ENCODE assay signal across 35 cellular contexts in genomic region chr5:11038772-11039171, GRCh38.
"Had no signal": no experiment of that assay in that cellular context is flagged by ENCODE, and none has a peak within 500 bp of the region (broad histone marks: within the 10 kb centered on the region; RNA-seq: fewer than 3 reads in every experiment).

No MANE protein-coding gene starts in this region.

- H3K9me3 Mint-ChIP-seq: activated naive CD4-positive, alpha-beta T cell treated with anti-CD3 and anti-CD28 coated beads for 36 hours; activated naive CD4-positive, alpha-beta T cell treated with anti-CD3 and anti-CD28 coated beads, Interleukin-2, amount 50 U/mL, for 72 hours; activated T-cell treated with anti-CD3 and anti-CD28 coated beads, Interleukin-2, amount 50 U/mL, for 24 hours; activated T-helper 2 cell treated with anti-CD3 and anti-CD28 coated beads, Interferon-gamma antibody, Interleukin-2, Interleukin-4, amounts not matched to agents 10 μg/mL and 5 μg/mL and 100 μg/mL, durations not matched to agents 14 hours and 24 hours and 36 hours had no signal

- H3K27me3 ChIP-seq: adrenal gland, body of pancreas, breast epithelium, Peyer's patch had no signal

- H3K36me3 Mint-ChIP-seq: activated naive CD4-positive, alpha-beta T cell treated with anti-CD3 and anti-CD28 coated beads, Interleukin-2, amount 50 U/mL, for 72 hours had no signal

- H3K36me3 ChIP-seq: adrenal gland, breast epithelium, Peyer's patch, WERI-Rb-1 had no signal

- H3K4me3 ChIP-seq: adrenal gland, body of pancreas, breast epithelium, K562, Peyer's patch had no signal

- H3K27ac ChIP-seq: adrenal gland, body of pancreas, breast epithelium, Peyer's patch, WERI-Rb-1 had no signal

- H3K4me3 Mint-ChIP-seq: activated CD8-positive, alpha-beta T cell treated with anti-CD3 and anti-CD28 coated beads, Interleukin-2, amount 10 ng/mL, durations not matched to agents 7 days and 5 days; activated naive CD4-positive, alpha-beta T cell treated with anti-CD3 and anti-CD28 coated beads for 36 hours; activated T-cell treated with anti-CD3 and anti-CD28 coated beads, Interleukin-2, amount 50 U/mL, for 24 hours had no signal

- H3K9me3 ChIP-seq: adrenal gland, body of pancreas, breast epithelium, Peyer's patch had no signal

- H3K4me1 ChIP-seq: adrenal gland, breast epithelium, Peyer's patch had no signal

- FAIRE-seq: astrocyte, K562 had no signal

- H3K27ac Mint-ChIP-seq: activated CD8-positive, alpha-beta T cell treated with anti-CD3 and anti-CD28 coated beads, Interleukin-2, amount 10 ng/mL, durations not matched to agents 7 days and 5 days; activated naive CD4-positive, alpha-beta T cell treated with anti-CD3 and anti-CD28 coated beads for 36 hours; activated naive CD4-positive, alpha-beta T cell treated with anti-CD3 and anti-CD28 coated beads, Interleukin-2, amount 50 U/mL, for 72 hours; activated T-cell treated with anti-CD3 and anti-CD28 coated beads, Interleukin-2, amount 50 U/mL, for 24 hours; activated T-helper 2 cell treated with anti-CD3 and anti-CD28 coated beads, Interferon-gamma antibody, Interleukin-2, Interleukin-4, amounts not matched to agents 10 μg/mL and 5 μg/mL and 100 μg/mL, durations not matched to agents 14 hours and 24 hours and 36 hours had no signal

- DNase-seq: activated CD4-positive, alpha-beta T cell treated with anti-CD3 and anti-CD28 coated beads for 1 hour; activated CD4-positive, alpha-beta T cell treated with anti-CD3 and anti-CD28 coated beads for 48 hours; activated CD4-positive, alpha-beta T cell treated with anti-CD3 and anti-CD28 coated beads, Interleukin-2, amount 50 U/mL, for 4 hours; activated CD4-positive, CD25-positive, alpha-beta regulatory T cell; activated CD8-positive, alpha-beta T cell treated with anti-CD3 and anti-CD28 coated beads, Interleukin-2, amount 10 ng/mL, durations not matched to agents 7 days and 5 days; activated gamma-delta T cell treated with Interleukin-2 at 50 U/mL for 16 hours; activated naive CD4-positive, alpha-beta T cell treated with anti-CD3 and anti-CD28 coated beads for 36 hours; activated T-cell treated with anti-CD3 and anti-CD28 coated beads, Interleukin-2, amount 50 U/mL, for 24 hours; adrenal gland; body of pancreas; IMR-90; Kasumi-1; NCI-H1092 treated with DMSO at 0.1 percent for 48 hours; NCI-H146; NCI-H187; NCI-H2171 treated with DMSO at 0.1 percent for 48 hours; NCI-H2227 treated with DMSO at 0.1 percent for 48 hours; NCI-H446; NCI-H510A treated with DMSO at 0.1 percent for 48 hours; NCI-H526 treated with DMSO at 0.1 percent for 48 hours; NCI-H774; NK-92 treated with Interleukin-12 subunit alpha and Interleukin-12 subunit beta, amount 100 ng/mL, for 24 hours; PC-3; Peyer's patch; RPMI8226; SW 1271; T-helper 1 cell; T-helper 2 cell; T-helper 9 cell had no signal
